ENCODE assay signal across 8 cellular contexts in the genomic region with DNA sequence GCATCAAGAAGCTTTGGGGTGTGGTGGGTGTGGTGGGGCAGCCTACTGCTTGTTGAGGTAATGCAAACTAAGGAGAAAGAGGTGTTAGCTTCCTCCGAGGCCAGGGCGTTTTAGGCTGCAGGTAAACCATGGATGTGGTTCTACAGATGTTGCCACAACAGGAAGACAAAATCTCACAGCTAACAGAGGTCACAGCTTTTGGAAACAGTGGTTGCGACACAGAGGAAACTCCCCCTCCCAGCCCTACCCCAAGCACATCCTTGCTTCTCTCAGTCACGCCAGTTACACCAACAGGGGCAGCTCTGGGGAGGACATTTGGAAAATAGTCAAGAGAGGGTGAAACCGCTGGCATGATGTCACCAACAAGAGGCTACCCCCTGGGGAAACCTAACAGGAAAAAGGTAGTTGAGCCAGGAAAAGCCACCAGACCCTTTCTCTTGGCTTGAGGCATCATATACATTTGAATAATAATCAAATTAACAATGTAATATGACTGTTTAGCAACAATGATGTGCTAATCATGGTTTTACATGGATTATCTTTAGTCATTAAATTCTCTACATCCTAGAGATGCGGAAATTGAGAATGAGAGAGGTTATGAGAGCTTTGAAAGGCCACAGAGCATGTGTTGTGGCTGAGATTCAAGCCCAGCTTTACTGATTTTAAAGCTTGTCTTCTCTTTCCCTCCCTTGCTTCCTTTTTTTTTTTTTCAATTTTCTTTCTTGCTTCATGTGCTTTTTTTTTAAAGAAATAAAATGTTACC.
DNase-seq lines count a peak whose midpoint lies in the region; ATAC-seq, FAIRE-seq and TF ChIP-seq lines count a peak whose summit lies in the region.

No MANE protein-coding gene starts in this region.

- no peak for FAIRE-seq in bronchial epithelial cell (lab: Jason Lieb, UNC)
- FAIRE-seq in D721Med (lab: Jason Lieb, UNC): no peak

- no peaks in the 10 kb centered on the region for H3K27me3 ChIP-seq in bronchial epithelial cell (ENCODE audit: control insufficient read depth, insufficient read depth, low read length)

- peak; percentile 62 for DNase-seq in T-helper 22 cell (ENCODE audit: low read depth)
- DNase-seq in bronchial epithelial cell (ENCODE audit: low read depth): peak; percentile 14
- peak; percentile 35 to 56 (median 40) for DNase-seq in stimulated activated CD4-positive, alpha-beta T cell treated with anti-CD3 and anti-CD28 coated beads, TNF-alpha, amount 100 ng/mL, for 48 hours (ENCODE audit: low read depth in 3 of 3)
- no peak for DNase-seq in 8988T
- no peak for DNase-seq in NCI-H82 treated with DMSO at 0.1 percent for 48 hours (lab: John Stamatoyannopoulos, UW; ENCODE audit: unreplicated experiment)
- no peak for DNase-seq in D721Med (ENCODE audit: insufficient read length, low spot score)

- TF ChIP-seq CTCF in bronchial epithelial cell (IDR thresholded peaks at IDR 0.05; ENCODE audit: insufficient read depth, low read length, severe bottlenecking): no peak
- TF ChIP-seq CTCF in D721Med (IDR thresholded peaks at IDR 0.05; ENCODE audit: insufficient read depth, missing control alignments): no peak

- no peaks in the 10 kb centered on the region for H3K36me3 ChIP-seq in bronchial epithelial cell (ENCODE audit: control insufficient read depth, insufficient read depth, low read length)

- no peak overlapping the region for H3K4me3 ChIP-seq in bronchial epithelial cell (ENCODE audit: low read depth, low read length)

- ATAC-seq in GM18907 (IDR thresholded peaks at IDR 0.05; ENCODE audit: unreplicated experiment) (peak; percentile 83), HG03095 (IDR thresholded peaks at IDR 0.05; ENCODE audit: unreplicated experiment) (peak; percentile 53)

Comparison
In these comparisons a context has a peak if more than half of its experiments do, and no peak if none do; other contexts are left out.
1. DNase-seq: peak in T-helper 22 cell (single experiment), bronchial epithelial cell (single experiment) and stimulated activated CD4-positive, alpha-beta T cell treated with anti-CD3 and anti-CD28 coated beads, TNF-alpha, amount 100 ng/mL, for 48 hours (3 of 3); none in 8988T (single experiment), NCI-H82 treated with DMSO at 0.1 percent for 48 hours (single experiment) and D721Med (single experiment).